8 cellular contexts compared by ENCODE assay signal in the genomic region with DNA sequence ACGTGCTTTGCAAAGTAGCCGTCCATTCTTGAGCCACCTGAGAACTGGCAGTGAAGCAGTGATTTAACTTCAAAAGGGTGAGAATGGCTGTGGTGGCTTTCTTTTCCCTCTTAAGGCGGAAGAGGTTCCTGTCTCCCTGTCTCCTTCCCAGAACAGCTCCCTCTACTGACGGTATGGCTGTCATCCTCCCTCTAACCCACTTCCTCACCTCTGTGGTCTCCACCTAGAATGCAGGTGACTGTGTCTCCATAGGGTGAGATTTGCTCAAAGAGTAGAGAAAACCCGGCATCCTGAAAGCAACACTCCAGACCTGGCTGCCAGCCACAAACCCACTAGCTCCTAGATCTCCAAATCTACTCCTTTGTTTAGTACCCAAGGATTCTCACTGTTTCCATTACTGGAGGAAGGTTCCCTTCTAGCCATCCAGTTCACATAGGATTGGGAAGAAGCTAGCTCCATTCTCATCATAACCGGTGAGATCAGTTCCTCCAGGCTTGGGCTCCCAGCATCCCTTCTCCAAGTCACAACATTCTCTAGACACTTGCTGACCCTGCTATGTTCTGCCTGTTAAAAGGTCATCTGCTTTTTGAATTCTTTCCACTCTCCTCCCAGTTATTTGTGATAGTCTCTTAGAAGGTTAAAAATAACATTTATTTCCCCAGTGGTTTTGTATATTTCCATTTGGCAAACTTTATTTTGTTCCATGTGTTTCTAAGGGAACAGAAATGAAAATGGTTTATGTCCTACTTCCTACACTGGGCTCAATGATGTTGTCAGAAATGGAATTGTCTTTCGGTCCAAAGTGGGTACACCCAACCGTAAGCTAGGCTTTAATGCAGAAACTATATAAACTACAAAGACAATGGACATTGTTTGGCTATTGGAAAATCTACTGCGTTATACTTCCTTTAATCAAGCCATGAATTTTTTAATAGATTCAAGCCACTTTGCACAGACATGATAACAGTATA.
DNase-seq lines count a peak whose midpoint lies in the region; ATAC-seq, FAIRE-seq and TF ChIP-seq lines count a peak whose summit lies in the region.

No MANE protein-coding gene starts in this region.

- H3K4me3 Mint-ChIP-seq in activated CD4-positive, alpha-beta memory T cell treated with anti-CD3 and anti-CD28 coated beads for 36 hours, result no peak overlapping the region

- H3K27ac ChIP-seq in kidney (ENCODE audit: low read depth in 2 of 2, low read length in 2 of 2), result peak overlapping the region in 1 of 2 donors; percentile 14

- DNase-seq in AG10803 (ENCODE audit: low read depth) (no peak), GM12891 (ENCODE audit: insufficient read length, low spot score) (no peak), kidney (no peak), GDM1 (lab: John Stamatoyannopoulos, UW) (no peak), nucleus accumbens (lab: John Stamatoyannopoulos, UW) (no peak)
- peak; percentile 27 for DNase-seq in activated CD4-positive, alpha-beta memory T cell treated with anti-CD3 and anti-CD28 coated beads for 36 hours

- no peaks in the 10 kb centered on the region for H3K9me3 Mint-ChIP-seq in activated CD4-positive, alpha-beta memory T cell treated with anti-CD3 and anti-CD28 coated beads for 36 hours

- POLR2A ChIA-PET in activated CD4-positive, alpha-beta memory T cell treated with anti-CD3 and anti-CD28 coated beads for 36 hours (lab: Charles Lee), result interaction anchor here (0.9 kb wide), 1 partner anchor 443 kb away, joined by 3 read pairs; no protein-coding TSS in a partner anchor

- no peaks in the 10 kb centered on the region for H3K36me3 ChIP-seq in kidney (ENCODE audit: control insufficient read depth in 1 of 2, insufficient read depth in 2 of 2, low read length in 2 of 2)

- TF ChIP-seq CTCF in AG10803 (conservative IDR thresholded peaks at IDR 0.05; ENCODE audit: low read length) (peak; percentile 30; the same call in 1 of the 2 replicates), kidney (IDR thresholded peaks at IDR 0.05; ENCODE audit: borderline replicate concordance, extremely low read depth, insufficient read depth) (peak; percentile 36)

- peaks cover 38% of the 10 kb centered on the region for H3K4me1 Mint-ChIP-seq in activated CD4-positive, alpha-beta memory T cell treated with anti-CD3 and anti-CD28 coated beads for 36 hours (ENCODE audit: low read depth)

- no peak overlapping the region for H3K4me3 ChIP-seq in AG10803 (ENCODE audit: low read length)
- H3K4me3 ChIP-seq in kidney (ENCODE audit: low read length in 2 of 2), result no peak overlapping the region

- H3K9ac ChIP-seq in kidney (ENCODE audit: low read length in 2 of 2), result no peak overlapping the region

- H3K4me1 ChIP-seq in kidney (ENCODE audit: control insufficient read depth in 1 of 2, insufficient read depth in 1 of 2, low read depth in 1 of 2, low read length in 2 of 2), result peaks cover 2 to 9% of the 10 kb centered on the region in 2 donors

- ATAC-seq in GM21390 (IDR thresholded peaks at IDR 0.05; ENCODE audit: unreplicated experiment), result no peak
- no peak for ATAC-seq in GM21825 (IDR thresholded peaks at IDR 0.05; ENCODE audit: unreplicated experiment)

- CTCF ChIA-PET in activated CD4-positive, alpha-beta memory T cell treated with anti-CD3 and anti-CD28 coated beads for 36 hours (lab: Charles Lee), result interaction anchor here (1.4 to 1.7 kb wide), 2 partner anchors 65 to 446 kb away, joined by 4 to 5 read pairs; no protein-coding TSS in a partner anchor

- intact Hi-C loops in activated CD4-positive, alpha-beta memory T cell treated with anti-CD3 and anti-CD28 coated beads for 36 hours (cut with micrococcal nuclease), result loop anchor here (2.0 to 5.0 kb wide), 5 partner anchors 226 to 889 kb away; partner anchors contain the start of genes CENPK, CWC27, ERBIN and PPWD1
- intact Hi-C loops in kidney (cut with DNase I), result no loop called here

- FAIRE-seq in GM12891 (lab: Jason Lieb, UNC) (peak; percentile 67), kidney (lab: Jason Lieb, UNC) (no peak)

- no peaks in the 10 kb centered on the region for H3K27me3 Mint-ChIP-seq in activated CD4-positive, alpha-beta memory T cell treated with anti-CD3 and anti-CD28 coated beads for 36 hours

- H3K27ac Mint-ChIP-seq in activated CD4-positive, alpha-beta memory T cell treated with anti-CD3 and anti-CD28 coated beads for 36 hours, result peak overlapping the region; percentile 14

- no peaks in the 10 kb centered on the region for H3K9me3 ChIP-seq in kidney (ENCODE audit: control insufficient read depth in 1 of 2, low read length in 2 of 2)

- TF ChIP-seq POLR2A in GM12891 (IDR thresholded peaks at IDR 0.05; ENCODE audit: low read depth, low read length), result no peak

- H3K36me3 Mint-ChIP-seq in activated CD4-positive, alpha-beta memory T cell treated with anti-CD3 and anti-CD28 coated beads for 36 hours, result no peaks in the 10 kb centered on the region

TF ChIP-seq in GM12891, 5 proteins besides CTCF, POLR2A, EP300 and RAD21:
- TF ChIP-seq PAX5 (IDR thresholded peaks at IDR 0.05; ENCODE audit: insufficient read depth, low read length, severe bottlenecking) (no peak), POLR2AphosphoS5 (IDR thresholded peaks at IDR 0.05; ENCODE audit: low read depth, low read length) (no peak), TAF1 (IDR thresholded peaks at IDR 0.05; ENCODE audit: low read depth, low read length) (no peak), SPI1 (IDR thresholded peaks at IDR 0.05; ENCODE audit: low read depth, low read length) (peak; percentile 69), POU2F2 (IDR thresholded peaks at IDR 0.05; ENCODE audit: low read depth, low read length) (no peak)
